Comparison of ENCODE assay signal across 21 cellular contexts in the genomic region with DNA sequence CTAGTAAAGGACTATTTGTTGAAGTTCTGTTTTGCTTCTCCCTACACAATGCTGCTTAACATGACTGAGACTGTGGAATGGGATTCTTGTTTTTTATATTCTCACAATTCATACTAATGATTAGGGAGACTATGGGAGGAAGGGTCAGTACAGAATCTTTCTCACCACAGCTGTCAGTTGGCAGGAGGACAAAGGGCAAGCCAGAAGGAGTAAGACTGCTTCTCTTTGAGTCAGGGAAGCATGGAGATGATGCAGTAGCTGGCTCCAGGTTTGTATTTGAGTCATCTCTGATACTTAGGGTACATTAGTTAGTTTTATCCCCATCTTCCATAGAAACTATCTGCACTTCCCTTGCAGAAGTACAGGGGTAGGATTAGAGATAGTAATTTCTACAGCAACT. TPM values are rescaled to one million over a fixed set of nuclear protein-coding genes. Genes with fewer than 3 reads are reported as not detected.
DNase-seq lines count a peak whose midpoint lies in the region; TF ChIP-seq lines count a peak whose summit lies in the region.
"Had no signal": no experiment of that assay in that cellular context is flagged by ENCODE, and none has a peak within 500 bp of the region (broad histone marks: within the 10 kb centered on the region; RNA-seq: fewer than 3 reads in every experiment).

No MANE protein-coding gene starts in this region.

- H3K27me3 Mint-ChIP-seq in HFFc6 (ENCODE audit: insufficient read depth): no peaks in the 10 kb centered on the region; the same call in 1 of the 2 replicates

- no peaks in the 10 kb centered on the region for H3K9me3 Mint-ChIP-seq in HFFc6
- H3K9me3 Mint-ChIP-seq: T-helper 2 cell treated with Interferon-gamma antibody and Interleukin-4, amounts not matched to agents 5 μg/mL and 100 μg/mL, for 36 hours had no signal

- no peaks in the 10 kb centered on the region for H3K36me3 ChIP-seq in stomach
- H3K36me3 ChIP-seq: colonic mucosa, right lobe of liver had no signal

- peaks cover 14% of the 10 kb centered on the region for H3K4me1 Mint-ChIP-seq in HFFc6 (ENCODE audit: low read depth)

- H3K4me3 Mint-ChIP-seq in HFFc6: no peak overlapping the region
- H3K4me3 Mint-ChIP-seq: activated naive CD8-positive, alpha-beta T cell; T-helper 2 cell treated with Interferon-gamma antibody and Interleukin-4, amounts not matched to agents 5 μg/mL and 100 μg/mL, for 36 hours had no signal

- H3K4me1 ChIP-seq in stomach: no peaks in the 10 kb centered on the region
- H3K4me1 ChIP-seq: body of pancreas, colonic mucosa, parathyroid adenoma, right lobe of liver had no signal

- no peak for TF ChIP-seq POLR2A in stomach (IDR thresholded peaks at IDR 0.05)

- H3K27ac Mint-ChIP-seq in HFFc6: no peak overlapping the region
- H3K27ac Mint-ChIP-seq: activated naive CD8-positive, alpha-beta T cell; T-helper 2 cell treated with Interferon-gamma antibody and Interleukin-4, amounts not matched to agents 5 μg/mL and 100 μg/mL, for 36 hours had no signal

- TF ChIP-seq EP300 in stomach (IDR thresholded peaks at IDR 0.05): no peak

- intact Hi-C loops in stomach (cut with DNase I; ENCODE audit: low total_unique reads): no loop called here

- TF ChIP-seq CTCF in HFFc6 (IDR thresholded peaks at IDR 0.05) (no peak), choroid plexus epithelial cell (conservative IDR thresholded peaks at IDR 0.05; ENCODE audit: low read depth, low read length) (no peak), stomach (IDR thresholded peaks at IDR 0.05) (no peak)

- no peaks in the 10 kb centered on the region for H3K9me3 ChIP-seq in stomach
- H3K9me3 ChIP-seq: body of pancreas, colonic mucosa, right lobe of liver had no signal

- H3K27me3 ChIP-seq in stomach: no peaks in the 10 kb centered on the region
- H3K27me3 ChIP-seq: body of pancreas, colonic mucosa, right lobe of liver had no signal

- no peak overlapping the region for H3K27ac ChIP-seq in stomach
- H3K27ac ChIP-seq: body of pancreas, C4-2B, colonic mucosa, HL-60, parathyroid adenoma, right lobe of liver had no signal

- H3K36me3 Mint-ChIP-seq in HFFc6 (ENCODE audit: low read depth): no peaks in the 10 kb centered on the region
- H3K36me3 Mint-ChIP-seq: activated naive CD8-positive, alpha-beta T cell had no signal

- peak; percentile 23 for DNase-seq in HFFc6
- peak; percentile 33 for DNase-seq in choroid plexus epithelial cell (ENCODE audit: low read depth)
- peak; percentile 24 for DNase-seq in glomerular visceral epithelial cell (ENCODE audit: extremely low spot score)
- DNase-seq in skeletal muscle cell (ENCODE audit: low read depth): peak; percentile 63
- no peak for DNase-seq in iPS-NIHi11 (ENCODE audit: low spot score)
- no peak for DNase-seq in NCI-H1694 (lab: John Stamatoyannopoulos, UW)
- DNase-seq in DMS79 treated with DMSO at 0.1 percent for 48 hours (lab: John Stamatoyannopoulos, UW): no peak
- no peak for DNase-seq in stomach
- DNase-seq: activated CD4-positive, alpha-beta T cell treated with anti-CD3 and anti-CD28 coated beads, Interleukin-2, amount 50 U/mL, for 1 hour; body of pancreas; Calu3; colonic mucosa; kidney; NCI-H2171; NCI-H526; right lobe of liver had no signal

- H3K4me3 ChIP-seq in choroid plexus epithelial cell (ENCODE audit: low read depth, low read length) (no peak overlapping the region), skeletal muscle cell (ENCODE audit: low read depth, low read length) (no peak overlapping the region), stomach (no peak overlapping the region)
- H3K4me3 ChIP-seq: body of pancreas, colonic mucosa, right lobe of liver had no signal

RNA-seq across cellular contexts. Expression of a gene that starts 13.4 kb away (rescaled TPM):
- total RNA-seq in HFFc6 (2021; fragmentation: NEBNext Ultra II Directional; extraction: Animal tissue kit (Norgen Biotek cat#: 25700)): 1 to 10 TPM; 2.5 to 4.7 (median 2.6) TPM
- 10 to 100 TPM in 3 of 5 donors, 1 to 10 TPM in 2; 1.2 to 41.7 (median 11.6) TPM for total RNA-seq in stomach
- 1 to 10 TPM; 3.9 to 6.3 (median 5.0) TPM for polyA plus RNA-seq in stomach

Comparison
In these comparisons a context has a peak if more than half of its experiments do, and no peak if none do; other contexts are left out.
1. DNase-seq: peak in HFFc6 (single experiment), choroid plexus epithelial cell (single experiment), glomerular visceral epithelial cell (single experiment) and skeletal muscle cell (single experiment); none in iPS-NIHi11 (single experiment), NCI-H1694 (single experiment), DMS79 treated with DMSO at 0.1 percent for 48 hours (single experiment) and stomach (single experiment).